Comparison of ENCODE assay signal across 8 cellular contexts in genomic region chr12:128818065-128819022, GRCh38.
DNase-seq lines count a peak whose midpoint lies in the region; ATAC-seq and TF ChIP-seq lines count a peak whose summit lies in the region.

No MANE protein-coding gene starts in this region.

- H3K27ac Mint-ChIP-seq in effector memory CD8-positive, alpha-beta T cell, result peak overlapping the region; percentile 94 to 96

- no peaks in the 10 kb centered on the region for H3K36me3 ChIP-seq in parathyroid adenoma (ENCODE audit: control insufficient read depth, insufficient read depth, low read length)

- H3K9me3 ChIP-seq in parathyroid adenoma (ENCODE audit: control insufficient read depth, low read length), result no peaks in the 10 kb centered on the region

- DNase-seq in GM04504 (ENCODE audit: low read depth) (peak; percentile 61), MV-4-11 (lab: John Stamatoyannopoulos, UW) (peak; percentile 30), NCI-H2081 (lab: John Stamatoyannopoulos, UW) (no peak), NCI-H2029 (lab: John Stamatoyannopoulos, UW) (no peak), NCI-H128 (lab: John Stamatoyannopoulos, UW; ENCODE audit: unreplicated experiment) (no peak)
- no peak for DNase-seq in effector memory CD8-positive, alpha-beta T cell

- H3K4me1 ChIP-seq in parathyroid adenoma, result peaks cover 15% of the 10 kb centered on the region

- TF ChIP-seq CTCF in parathyroid adenoma (IDR thresholded peaks at IDR 0.05), result no peak

- peak; percentile 43 for ATAC-seq in GM21576 (IDR thresholded peaks at IDR 0.05; ENCODE audit: unreplicated experiment)
- peak; percentile 14 for ATAC-seq in effector memory CD8-positive, alpha-beta T cell (replicated peaks)

- no peaks in the 10 kb centered on the region for H3K27me3 Mint-ChIP-seq in effector memory CD8-positive, alpha-beta T cell

- H3K79me2 ChIP-seq in parathyroid adenoma, result peaks cover 57% of the 10 kb centered on the region

- H3K9me3 Mint-ChIP-seq in effector memory CD8-positive, alpha-beta T cell, result no peaks in the 10 kb centered on the region

- H3K4me3 ChIP-seq in parathyroid adenoma (ENCODE audit: low read depth, low read length), result no peak overlapping the region

- no peak overlapping the region for H2AFZ ChIP-seq in parathyroid adenoma

- no peak overlapping the region for H3K4me2 ChIP-seq in parathyroid adenoma (ENCODE audit: low read length)

- no peak overlapping the region for H3K9ac ChIP-seq in parathyroid adenoma

- H3K4me1 Mint-ChIP-seq in effector memory CD8-positive, alpha-beta T cell (ENCODE audit: low read depth in 2 of 2), result peaks cover 61 to 66% of the 10 kb centered on the region in 2 donors

- H3K36me3 Mint-ChIP-seq in effector memory CD8-positive, alpha-beta T cell (ENCODE audit: insufficient read depth), result peaks cover 28% of the 10 kb centered on the region

- no peaks in the 10 kb centered on the region for H3K27me3 ChIP-seq in parathyroid adenoma (ENCODE audit: control insufficient read depth, insufficient read depth, low read length)

- peak overlapping the region; percentile 40 for H3K27ac ChIP-seq in parathyroid adenoma

- peak overlapping the region; percentile 56 to 72 for H3K4me3 Mint-ChIP-seq in effector memory CD8-positive, alpha-beta T cell

Comparison
In these comparisons a context has a peak if more than half of its experiments do, and no peak if none do; other contexts are left out.
1. DNase-seq: peak in GM04504 (single experiment) and MV-4-11 (single experiment); none in effector memory CD8-positive, alpha-beta T cell (0 of 3), NCI-H2081 (0 of 2), NCI-H2029 (single experiment) and NCI-H128 (single experiment).